15 cellular contexts compared by ENCODE assay signal in genomic region chr3:15783361-15783969, GRCh38. TPM values are rescaled to one million over a fixed set of nuclear protein-coding genes. Genes with fewer than 3 reads are reported as not detected.
A peak's percentile ranks its signal among the peaks of the same experiment; 100 is the strongest.
DNase-seq lines count a peak whose midpoint lies in the region; FAIRE-seq and TF ChIP-seq lines count a peak whose summit lies in the region.
"Had no signal": no experiment of that assay in that cellular context is flagged by ENCODE, and none has a peak within 500 bp of the region (broad histone marks: within the 10 kb centered on the region; RNA-seq: fewer than 3 reads in every experiment).

No MANE protein-coding gene starts in this region.

- H3K27ac ChIP-seq in H9 (ENCODE audit: insufficient read length, low read depth, low read length) (no peak overlapping the region), SK-N-SH (ENCODE audit: low read depth in 2 of 2, low read length in 1 of 2) (peak overlapping the region; percentile 68 to 92), endothelial cell of umbilical vein (ENCODE audit: insufficient read depth, low read depth, low read length) (peak overlapping the region; percentile 71)
- H3K27ac ChIP-seq: KMS-11, VCaP had no signal

- peaks cover 23 to 31% of the 10 kb centered on the region in 2 experiments for H3K4me1 Mint-ChIP-seq in H9
- peaks cover 14% of the 10 kb centered on the region for H3K4me1 Mint-ChIP-seq in activated T-helper 1 cell treated with anti-CD3 and anti-CD28 coated beads, Interleukin-12 subunit alpha, Interleukin-12 subunit beta, Interleukin-2, Interleukin-4 antibody, amounts not matched to agents 30 ng/mL and 10 ng/mL and 1 ng/mL, durations not matched to agents 14 hours and 24 hours and 36 hours (ENCODE audit: low read depth)

- H3K56ac ChIP-seq in H9 (ENCODE audit: insufficient read length, low read depth, low read length), result no peak overlapping the region

- no peaks in the 10 kb centered on the region for H3K79me1 ChIP-seq in H9 (ENCODE audit: insufficient read depth, low read depth, low read length, poor library complexity, severe bottlenecking)

- TF ChIP-seq RAD21 in SK-N-SH (IDR thresholded peaks at IDR 0.05; ENCODE audit: low read length), result no peak

- H3K27me3 ChIP-seq in H9 (ENCODE audit: insufficient read depth, low read length), result no peaks in the 10 kb centered on the region
- no peaks in the 10 kb centered on the region for H3K27me3 ChIP-seq in SK-N-SH (ENCODE audit: insufficient read depth)
- H3K27me3 ChIP-seq in endothelial cell of umbilical vein (ENCODE audit: control insufficient read depth in 2 of 2, insufficient read depth in 2 of 2, low read length in 2 of 2), result no peaks in the 10 kb centered on the region
- H3K27me3 ChIP-seq in skeletal muscle satellite cell (ENCODE audit: control insufficient read depth, insufficient read depth, low read length), result no peaks in the 10 kb centered on the region

- H3K14ac ChIP-seq in H9 (ENCODE audit: insufficient read depth, low read length), result no peak overlapping the region

- H3K18ac ChIP-seq in H9 (ENCODE audit: insufficient read length, low read depth, low read length), result no peak overlapping the region

- no peaks in the 10 kb centered on the region for H3K9me1 ChIP-seq in endothelial cell of umbilical vein (replicated peaks; ENCODE audit: control insufficient read depth, extremely low read depth, insufficient read depth, low read length)

- no peaks in the 10 kb centered on the region for H3K27me3 Mint-ChIP-seq in H9 (ENCODE audit: low read depth)
- H3K27me3 Mint-ChIP-seq in activated T-helper 1 cell treated with anti-CD3 and anti-CD28 coated beads, Interleukin-12 subunit alpha, Interleukin-12 subunit beta, Interleukin-2, Interleukin-4 antibody, amounts not matched to agents 30 ng/mL and 10 ng/mL and 1 ng/mL, durations not matched to agents 14 hours and 24 hours and 36 hours (ENCODE audit: insufficient read depth), result no peaks in the 10 kb centered on the region

- no peaks in the 10 kb centered on the region for H3K9me2 ChIP-seq in SK-N-SH

- no peak overlapping the region for H4K91ac ChIP-seq in H9 (ENCODE audit: insufficient read length, low read depth, low read length)

- no peak overlapping the region for H2AK5ac ChIP-seq in H9 (ENCODE audit: insufficient read length, low read length)

- H4K20me1 ChIP-seq in H9 (ENCODE audit: control insufficient read depth, insufficient read depth, insufficient read length), result no peaks in the 10 kb centered on the region
- peaks cover 21% of the 10 kb centered on the region; the same call in 1 of the 2 replicates for H4K20me1 ChIP-seq in SK-N-SH (ENCODE audit: insufficient read depth)
- H4K20me1 ChIP-seq in endothelial cell of umbilical vein (replicated peaks; ENCODE audit: control insufficient read depth, extremely low read depth, insufficient read depth, low read length), result peaks cover 2% of the 10 kb centered on the region

- no peak overlapping the region for H2BK120ac ChIP-seq in H9 (ENCODE audit: low read depth, low read length, poor library complexity, severe bottlenecking)

- H3K9ac ChIP-seq in H9 (ENCODE audit: extremely low read depth, insufficient read length, low read length) (no peak overlapping the region), SK-N-SH (peak overlapping the region; percentile 53; the same call in 1 of the 2 replicates), endothelial cell of umbilical vein (replicated peaks; ENCODE audit: extremely low read depth, insufficient read depth, low read length) (peak overlapping the region; percentile 29), skeletal muscle satellite cell (ENCODE audit: low read depth, low read length) (peak overlapping the region; percentile 73)
- H3K9ac ChIP-seq: KMS-11 had no signal

- intact Hi-C loops in endothelial cell of umbilical vein (cut with micrococcal nuclease), result loop anchor here (1.0 kb wide), 1 partner anchor 12 kb away; no protein-coding TSS in a partner anchor
- intact Hi-C loops in activated T-helper 1 cell treated with anti-CD3 and anti-CD28 coated beads, Interleukin-12 subunit alpha, Interleukin-12 subunit beta, Interleukin-2, Interleukin-4 antibody, amounts not matched to agents 30 ng/mL and 10 ng/mL and 1 ng/mL, durations not matched to agents 14 hours and 24 hours and 36 hours (cut with micrococcal nuclease), result no loop called here

- H3K9me3 ChIP-seq in H9 (ENCODE audit: control insufficient read depth, low read depth, low read length) (no peaks in the 10 kb centered on the region), SK-N-SH (no peaks in the 10 kb centered on the region), endothelial cell of umbilical vein (replicated peaks; ENCODE audit: control insufficient read depth, insufficient read depth, low read length) (no peaks in the 10 kb centered on the region), skeletal muscle satellite cell (replicated peaks; ENCODE audit: low read length) (no peaks in the 10 kb centered on the region)
- H3K9me3 ChIP-seq: Caco-2 had no signal

- H3K27ac Mint-ChIP-seq in H9, result peak overlapping the region in 2 of 3 experiments; percentile 36 to 52; a peak in 3 of 7 replicates
- no peak overlapping the region for H3K27ac Mint-ChIP-seq in activated T-helper 1 cell treated with anti-CD3 and anti-CD28 coated beads, Interleukin-12 subunit alpha, Interleukin-12 subunit beta, Interleukin-2, Interleukin-4 antibody, amounts not matched to agents 30 ng/mL and 10 ng/mL and 1 ng/mL, durations not matched to agents 14 hours and 24 hours and 36 hours
- H3K27ac Mint-ChIP-seq: nephron had no signal

- H4K5ac ChIP-seq in H9 (ENCODE audit: insufficient read length, low read depth, low read length), result no peak overlapping the region

- BruUV-seq in endothelial cell of umbilical vein (replicated peaks; lab: Mats Ljungman, UMichigan), result no TSS peak

- no peak overlapping the region for H3K4me2 ChIP-seq in H9 (ENCODE audit: insufficient read depth, insufficient read length, low read length)
- H3K4me2 ChIP-seq in SK-N-SH, result peak overlapping the region; percentile 65; the same call in 1 of the 2 replicates
- peak overlapping the region; percentile 80 for H3K4me2 ChIP-seq in endothelial cell of umbilical vein (ENCODE audit: insufficient read depth, low read length)
- peak overlapping the region; percentile 69 for H3K4me2 ChIP-seq in skeletal muscle satellite cell (ENCODE audit: low read length)
- H3K4me2 ChIP-seq: KMS-11 had no signal

- no peaks in the 10 kb centered on the region for H3K9me3 Mint-ChIP-seq in H9
- H3K9me3 Mint-ChIP-seq in activated T-helper 1 cell treated with anti-CD3 and anti-CD28 coated beads, Interleukin-12 subunit alpha, Interleukin-12 subunit beta, Interleukin-2, Interleukin-4 antibody, amounts not matched to agents 30 ng/mL and 10 ng/mL and 1 ng/mL, durations not matched to agents 14 hours and 24 hours and 36 hours, result no peaks in the 10 kb centered on the region
- H3K9me3 Mint-ChIP-seq: nephron had no signal

- no peak for FAIRE-seq in endothelial cell of umbilical vein (lab: Jason Lieb, UNC)

- H3K4me1 ChIP-seq in H9 (ENCODE audit: insufficient read depth, low read length) (no peaks in the 10 kb centered on the region), SK-N-SH (ENCODE audit: control insufficient read depth in 1 of 2, insufficient read depth in 2 of 2, low read depth in 1 of 2, low read length in 1 of 2) (peaks cover 4 to 12% of the 10 kb centered on the region in 2 experiments; a peak in 3 of 4 replicates), endothelial cell of umbilical vein (ENCODE audit: control insufficient read depth, extremely low read depth, insufficient read depth, low read length) (peaks cover 24% of the 10 kb centered on the region), skeletal muscle satellite cell (ENCODE audit: control insufficient read depth, insufficient read depth, low read length) (peaks cover 75% of the 10 kb centered on the region)
- H3K4me1 ChIP-seq: Caco-2 had no signal

- no peak overlapping the region for H3K4me3 Mint-ChIP-seq in H9
- H3K4me3 Mint-ChIP-seq in activated T-helper 1 cell treated with anti-CD3 and anti-CD28 coated beads, Interleukin-12 subunit alpha, Interleukin-12 subunit beta, Interleukin-2, Interleukin-4 antibody, amounts not matched to agents 30 ng/mL and 10 ng/mL and 1 ng/mL, durations not matched to agents 14 hours and 24 hours and 36 hours, result no peak overlapping the region
- H3K4me3 Mint-ChIP-seq: nephron had no signal

- CTCF ChIA-PET in SK-N-SH (lab: Yijun Ruan, JAX), result no interaction called here
- CTCF ChIA-PET in endothelial cell of umbilical vein (lab: Charles Lee), result interaction anchor here (1.2 kb wide), 1 partner anchor 12 kb away, joined by 3 read pairs; no protein-coding TSS in a partner anchor

- H3K79me2 ChIP-seq in H9 (ENCODE audit: insufficient read depth, low read length) (peaks cover 3% of the 10 kb centered on the region; the same call in 1 of the 2 replicates), SK-N-SH (ENCODE audit: insufficient read depth) (peaks cover 100% of the 10 kb centered on the region), endothelial cell of umbilical vein (ENCODE audit: control insufficient read depth, insufficient read depth, low read length) (peaks cover 96% of the 10 kb centered on the region)

- no peak overlapping the region for H2BK15ac ChIP-seq in H9 (ENCODE audit: low read depth, low read length)

- dilution Hi-C loops in endothelial cell of umbilical vein (cut with MboI; ENCODE audit: extremely low pct_ligation_motif_present, low sequenced_read_pairs), result no loop called here

- TF ChIP-seq CTCF in H9 (conservative IDR thresholded peaks at IDR 0.05), result no peak
- TF ChIP-seq CTCF in SK-N-SH (IDR thresholded peaks at IDR 0.05), result no peak
- no peak for TF ChIP-seq CTCF in endothelial cell of umbilical vein (IDR thresholded peaks at IDR 0.05; ENCODE audit: extremely low read depth in 1 of 2, insufficient read depth in 1 of 2, low read depth in 1 of 2, low read length in 2 of 2)

- H3F3A ChIP-seq in SK-N-SH (replicated peaks; ENCODE audit: insufficient read depth), result peaks cover 50% of the 10 kb centered on the region

- DNase-seq in H9, result no peak
- no peak for DNase-seq in SK-N-SH
- peak; percentile 75 for DNase-seq in endothelial cell of umbilical vein (ENCODE audit: low read depth, low spot score)
- no peak for DNase-seq in activated naive CD4-positive, alpha-beta T cell (lab: John Stamatoyannopoulos, UW)
- DNase-seq in T-helper 1 cell, result no peak
- no peak for DNase-seq in activated T-helper 1 cell treated with anti-CD3 and anti-CD28 coated beads, Interleukin-12 subunit alpha, Interleukin-12 subunit beta, Interleukin-2, Interleukin-4 antibody, amounts not matched to agents 30 ng/mL and 10 ng/mL and 1 ng/mL, durations not matched to agents 14 hours and 24 hours and 36 hours (ENCODE audit: low spot score)
- DNase-seq in stimulated activated CD4-positive, alpha-beta T cell treated with anti-CD3 and anti-CD28 coated beads, Interleukin-4, amount 100 ng/mL, for 1 hour, result no peak
- DNase-seq: Caco-2, H7, left cardiac atrium, NCI-H2171 had no signal

- WGBS in H9 (ENCODE audit: extremely low coverage, insufficient read length, low lambda C conversion rate), result no CpG with 5 or more reads among the region's 4 CpGs
- WGBS in SK-N-SH (ENCODE audit: low lambda C conversion rate), result 48% methylated on average over 4 of the region's 4 CpGs

- no peak overlapping the region for H3K23ac ChIP-seq in H9 (ENCODE audit: insufficient read length, low read depth, low read length)

- TF ChIP-seq EP300 in SK-N-SH (IDR thresholded peaks at IDR 0.05; ENCODE audit: borderline replicate concordance in 1 of 2, low read depth in 1 of 2, low read length in 1 of 2), result peak in 1 of 2 experiments; percentile 77; a peak in 1 of 4 replicates

- POLR2A ChIA-PET in SK-N-SH (lab: Yijun Ruan, JAX) (no interaction called here), endothelial cell of umbilical vein (lab: Charles Lee) (interaction anchor here (0.6 kb wide), 1 partner anchor 14 kb away, joined by 3 read pairs; the partner anchor contains the start of gene ANKRD28)

- TF ChIP-seq POLR2A in endothelial cell of umbilical vein (IDR thresholded peaks at IDR 0.05; ENCODE audit: low read depth, low read length), result no peak

- no peak overlapping the region for H4K8ac ChIP-seq in H9 (replicated peaks; ENCODE audit: insufficient read length, low read depth, low read length)

- no peak overlapping the region for H2BK5ac ChIP-seq in H9 (ENCODE audit: insufficient read length, low read length)

- no peak overlapping the region for H3T11ph ChIP-seq in H9 (ENCODE audit: low read length)

- H2BK12ac ChIP-seq in H9 (ENCODE audit: insufficient read length, low read depth, low read length), result no peak overlapping the region

- H3K36me3 Mint-ChIP-seq in H9 (ENCODE audit: insufficient read depth in 1 of 3, low read depth in 3 of 3), result no peaks in the 10 kb centered on the region; a peak in 1 of 7 replicates
- peaks cover 45% of the 10 kb centered on the region for H3K36me3 Mint-ChIP-seq in activated T-helper 1 cell treated with anti-CD3 and anti-CD28 coated beads, Interleukin-12 subunit alpha, Interleukin-12 subunit beta, Interleukin-2, Interleukin-4 antibody, amounts not matched to agents 30 ng/mL and 10 ng/mL and 1 ng/mL, durations not matched to agents 14 hours and 24 hours and 36 hours (ENCODE audit: low read depth)

- H2BK20ac ChIP-seq in H9 (ENCODE audit: low read depth, low read length, poor library complexity, severe bottlenecking), result no peak overlapping the region

- no peaks in the 10 kb centered on the region for H3K23me2 ChIP-seq in H9 (ENCODE audit: insufficient read length, low read depth, low read length, poor library complexity, severe bottlenecking)

- no peak overlapping the region for H2AFZ ChIP-seq in H9 (ENCODE audit: low read length)
- no peak overlapping the region for H2AFZ ChIP-seq in SK-N-SH (ENCODE audit: low read depth)
- H2AFZ ChIP-seq in endothelial cell of umbilical vein (ENCODE audit: low read depth, low read length), result no peak overlapping the region

- H3K4me3 ChIP-seq in SK-N-SH (ENCODE audit: low read depth in 2 of 2, low read length in 1 of 2), result peak overlapping the region in 1 of 2 experiments; percentile 25; a peak in 2 of 4 replicates
- peak overlapping the region in 1 of 3 experiments; percentile 11 for H3K4me3 ChIP-seq in endothelial cell of umbilical vein (replicated peaks in 1 of 3; ENCODE audit: insufficient read depth in 1 of 3, low read depth in 1 of 3, low read length in 3 of 3)
- H3K4me3 ChIP-seq in skeletal muscle satellite cell (ENCODE audit: low read length), result peak overlapping the region; percentile 49

- H3K4ac ChIP-seq in H9 (ENCODE audit: low read depth, low read length), result no peak overlapping the region

- H3K36me3 ChIP-seq in SK-N-SH (replicated peaks in 1 of 2; ENCODE audit: control insufficient read depth in 1 of 2, insufficient read depth in 2 of 2, low read length in 1 of 2), result peaks cover 47 to 86% of the 10 kb centered on the region in 2 experiments
- no peaks in the 10 kb centered on the region for H3K36me3 ChIP-seq in endothelial cell of umbilical vein (ENCODE audit: control insufficient read depth in 2 of 2, extremely low read depth in 1 of 2, insufficient read depth in 2 of 2, low read length in 2 of 2)
- peaks cover 76% of the 10 kb centered on the region for H3K36me3 ChIP-seq in skeletal muscle satellite cell (ENCODE audit: insufficient read depth, low read length)

RNA-seq across cellular contexts. Expression of gene ANKRD28, which starts 14.3 kb away (rescaled TPM):
- total RNA-seq in H9 (2021) (53.8 and 59.0 TPM in 2 replicates), endothelial cell of umbilical vein (82.2 and 97.3 TPM in 2 replicates)
- polyA plus RNA-seq in SK-N-SH (2012; rRNA removed) (74.8 and 102 TPM in 2 replicates), endothelial cell of umbilical vein (36.7 and 37.1 TPM in 2 replicates)
- polyA plus RNA-seq in SK-N-SH (2012; cell fraction: cytosol; rRNA removed), result 63.3 and 73.0 TPM in 2 replicates
- 95.3 and 194 TPM in 2 replicates for polyA plus RNA-seq in SK-N-SH (2012; cell fraction: nucleus; rRNA removed)
- polyA plus RNA-seq in endothelial cell of umbilical vein (2011; cell fraction: cytosol; rRNA removed), result 24.5 and 29.7 TPM in 2 replicates
- 106 and 142 TPM in 2 replicates for polyA plus RNA-seq in endothelial cell of umbilical vein (2011; cell fraction: nucleus; rRNA removed)
- 31.7 and 46.5 TPM in 2 replicates for polyA plus RNA-seq in endothelial cell of umbilical vein (2012)
- 165 and 203 TPM in 2 replicates for polyA minus RNA-seq in endothelial cell of umbilical vein
- 39.1 TPM for polyA minus RNA-seq in endothelial cell of umbilical vein (2011; cell fraction: cytosol; rRNA and poly(A)+ RNA removed)
- polyA minus RNA-seq in endothelial cell of umbilical vein (2011; cell fraction: nucleus; rRNA and poly(A)+ RNA removed), result 218 and 343 TPM in 2 replicates
- 128 and 132 TPM in 2 replicates for total RNA-seq in skeletal muscle satellite cell (2012; rRNA removed)
- total RNA-seq in activated T-helper 1 cell treated with anti-CD3 and anti-CD28 coated beads, Interleukin-12 subunit alpha, Interleukin-12 subunit beta, Interleukin-2, Interleukin-4 antibody, amounts not matched to agents 30 ng/mL and 10 ng/mL and 1 ng/mL, durations not matched to agents 14 hours and 24 hours and 36 hours, result 39.6 and 42.9 TPM in 2 replicates
